In genomic region chr7:142357953-142358520, GRCh38 we compare ENCODE assay signal across 8 cellular contexts.
DNase-seq lines count a peak whose midpoint lies in the region; ATAC-seq, FAIRE-seq and TF ChIP-seq lines count a peak whose summit lies in the region.

No MANE protein-coding gene starts in this region.

- POLR2A ChIA-PET in OCI-LY7 (lab: Charles Lee) (no interaction called here), HepG2 (lab: Yijun Ruan, JAX) (no interaction called here)

- BruUV-seq in OCI-LY7 (replicated peaks; lab: Mats Ljungman, UMichigan) (no TSS peak), HepG2 (replicated peaks; lab: Mats Ljungman, UMichigan) (no TSS peak)

- intact Hi-C loops in activated CD4-positive, alpha-beta T cell treated with anti-CD3 and anti-CD28 coated beads, Interleukin-2, amount 10 ng/mL, durations not matched to agents 24 days and 14 days (cut with micrococcal nuclease), result loop anchor here (2.0 kb wide), 1 partner anchor 27 kb away; no protein-coding TSS in a partner anchor
- intact Hi-C loops in OCI-LY7 (cut with micrococcal nuclease; ENCODE audit: unreplicated experiment) (no loop called here), HepG2 (cut with micrococcal nuclease; ENCODE audit: unreplicated experiment) (no loop called here)

- H3K4me1 ChIP-seq in OCI-LY7 (ENCODE audit: insufficient read depth, low read length, poor library complexity, severe bottlenecking) (peaks cover 3% of the 10 kb centered on the region), HepG2 (ENCODE audit: insufficient read depth, low read length) (no peaks in the 10 kb centered on the region), upper lobe of left lung (peaks cover 0 to 4% (median 0%) of the 10 kb centered on the region in 4 donors)

- H3K4me2 ChIP-seq in OCI-LY7 (ENCODE audit: low read length), result peak overlapping the region; percentile 25
- no peak overlapping the region for H3K4me2 ChIP-seq in HepG2 (ENCODE audit: low read depth, low read length)

- H3K79me2 ChIP-seq in OCI-LY7 (ENCODE audit: insufficient read depth, low read depth, low read length) (no peaks in the 10 kb centered on the region), HepG2 (ENCODE audit: insufficient read depth, low read length) (no peaks in the 10 kb centered on the region)

- TF ChIP-seq CTCF in HL-60 (IDR thresholded peaks at IDR 0.05; ENCODE audit: insufficient read depth, low read length), result peak; percentile 46
- peak; percentile 91 for TF ChIP-seq CTCF in OCI-LY7 (conservative IDR thresholded peaks at IDR 0.05; ENCODE audit: low read length)
- peak; percentile 53 for TF ChIP-seq CTCF in HepG2 (CRISPR knock-in tag; IDR thresholded peaks at IDR 0.05)
- peak in 5 of 6 experiments; percentile 35 to 55 (median 44) for TF ChIP-seq CTCF in upper lobe of left lung (IDR thresholded peaks at IDR 0.05)

- peaks cover 32% of the 10 kb centered on the region for H3K27me3 Mint-ChIP-seq in activated CD4-positive, alpha-beta T cell treated with anti-CD3 and anti-CD28 coated beads, Interleukin-2, amount 10 ng/mL, durations not matched to agents 24 days and 14 days

- no peak for TF ChIP-seq RAD21 in HepG2 (CRISPR knock-in tag; IDR thresholded peaks at IDR 0.05)

- peaks cover 17% of the 10 kb centered on the region for H3K4me1 Mint-ChIP-seq in activated CD4-positive, alpha-beta T cell treated with anti-CD3 and anti-CD28 coated beads, Interleukin-2, amount 10 ng/mL, durations not matched to agents 24 days and 14 days

- H3K36me3 ChIP-seq in OCI-LY7 (ENCODE audit: insufficient read depth, low read length), result no peaks in the 10 kb centered on the region
- H3K36me3 ChIP-seq in HepG2 (replicated peaks in 1 of 2; ENCODE audit: control insufficient read depth in 1 of 2, insufficient read depth in 2 of 2, low read length in 2 of 2), result no peaks in the 10 kb centered on the region
- no peaks in the 10 kb centered on the region for H3K36me3 ChIP-seq in upper lobe of left lung

- peak overlapping the region; percentile 23 for H3K4me3 Mint-ChIP-seq in activated CD4-positive, alpha-beta T cell treated with anti-CD3 and anti-CD28 coated beads, Interleukin-2, amount 10 ng/mL, durations not matched to agents 24 days and 14 days

- no peak for TF ChIP-seq POLR2A in HepG2 (IDR thresholded peaks at IDR 0.05; ENCODE audit: insufficient read depth in 1 of 2, low read depth in 2 of 2, low read length in 2 of 2)
- no peak for TF ChIP-seq POLR2A in upper lobe of left lung (IDR thresholded peaks at IDR 0.05)

- CTCF ChIA-PET in OCI-LY7 (lab: Charles Lee; ENCODE audit: unreplicated experiment) (no interaction called here), HepG2 (lab: Yijun Ruan, JAX; ENCODE audit: low intra/inter-chr PET ratio, low total read pairs) (no interaction called here)

- H3K9ac ChIP-seq in HepG2 (ENCODE audit: insufficient read depth, low read depth, low read length), result no peak overlapping the region

- no peak overlapping the region for H3K27ac Mint-ChIP-seq in activated CD4-positive, alpha-beta T cell treated with anti-CD3 and anti-CD28 coated beads, Interleukin-2, amount 10 ng/mL, durations not matched to agents 24 days and 14 days

- H4K20me1 ChIP-seq in OCI-LY7 (ENCODE audit: insufficient read depth, low read length) (no peaks in the 10 kb centered on the region), HepG2 (ENCODE audit: insufficient read depth, low read length) (no peaks in the 10 kb centered on the region)

- FAIRE-seq in HepG2 (lab: Jason Lieb, UNC), result peak; percentile 65

- 0% methylated on average over 2 of the region's 2 CpGs for WGBS in HepG2 (ENCODE audit: low lambda C conversion rate)
- 3 to 25% methylated on average over 2 of the region's 2 CpGs for WGBS in upper lobe of left lung, 2 donors

- DNase-seq in activated CD4-positive, alpha-beta T cell treated with anti-CD3 and anti-CD28 coated beads, Interleukin-2, amount 10 ng/mL, durations not matched to agents 24 days and 14 days, result peak; percentile 76
- no peak for DNase-seq in activated CD4-positive, alpha-beta T cell treated with anti-CD3 and anti-CD28 coated beads, Interleukin-2, amount 50 U/mL, for 1 hour
- peak; percentile 44 to 58 for DNase-seq in HL-60 (ENCODE audit: low read depth in 1 of 2, low spot score in 1 of 2)
- DNase-seq in OCI-LY7 (ENCODE audit: low spot score), result peak; percentile 61
- peak; percentile 43 for DNase-seq in central memory CD4-positive, alpha-beta T cell
- peak; percentile 47 for DNase-seq in HepG2 (ENCODE audit: low spot score)
- no peak for DNase-seq in upper lobe of left lung

- H2AFZ ChIP-seq in OCI-LY7 (ENCODE audit: low read length) (peak overlapping the region; percentile 84), HepG2 (ENCODE audit: low read length) (no peak overlapping the region)

- no peaks in the 10 kb centered on the region for H3K9me2 ChIP-seq in OCI-LY7 (ENCODE audit: insufficient read depth, low read length)

- H3K27me3 ChIP-seq in HL-60 (ENCODE audit: insufficient read depth, poor library complexity, severe bottlenecking) (no peaks in the 10 kb centered on the region), HepG2 (ENCODE audit: control insufficient read depth in 1 of 2, insufficient read depth in 2 of 2, low read length in 2 of 2) (no peaks in the 10 kb centered on the region; a peak in 1 of 5 replicates), upper lobe of left lung (no peaks in the 10 kb centered on the region)

- peak; percentile 97 for ATAC-seq in GM21447 (IDR thresholded peaks at IDR 0.05; ENCODE audit: unreplicated experiment)
- ATAC-seq in HepG2, result peak; percentile 79
- peak; percentile 45 to 85 for ATAC-seq in upper lobe of left lung (ENCODE audit: low FRiP score in 2 of 2)

- H3K9me3 ChIP-seq in OCI-LY7 (ENCODE audit: low read length) (no peaks in the 10 kb centered on the region), HepG2 (ENCODE audit: low read length) (no peaks in the 10 kb centered on the region), upper lobe of left lung (no peaks in the 10 kb centered on the region)

- H3K9me3 Mint-ChIP-seq in activated CD4-positive, alpha-beta T cell treated with anti-CD3 and anti-CD28 coated beads, Interleukin-2, amount 10 ng/mL, durations not matched to agents 24 days and 14 days, result no peaks in the 10 kb centered on the region

- H3K36me3 Mint-ChIP-seq in activated CD4-positive, alpha-beta T cell treated with anti-CD3 and anti-CD28 coated beads, Interleukin-2, amount 10 ng/mL, durations not matched to agents 24 days and 14 days (ENCODE audit: low read depth), result no peaks in the 10 kb centered on the region

- no peak for TF ChIP-seq EP300 in HepG2 (IDR thresholded peaks at IDR 0.05; ENCODE audit: low read depth in 2 of 2, low read length in 2 of 2)
- TF ChIP-seq EP300 in HepG2 (CRISPR knock-in tag; IDR thresholded peaks at IDR 0.05; ENCODE audit: borderline replicate concordance), result no peak
- no peak for TF ChIP-seq EP300 in upper lobe of left lung (IDR thresholded peaks at IDR 0.05)

- H3K4me3 ChIP-seq in HL-60 (replicated peaks; ENCODE audit: insufficient read depth, low read length), result no peak overlapping the region
- no peak overlapping the region for H3K4me3 ChIP-seq in OCI-LY7 (ENCODE audit: low read depth, low read length, poor library complexity, severe bottlenecking)
- no peak overlapping the region for H3K4me3 ChIP-seq in HepG2 (replicated peaks in 1 of 3; ENCODE audit: insufficient read depth in 1 of 3, low read depth in 2 of 3, low read length in 3 of 3)
- H3K4me3 ChIP-seq in upper lobe of left lung, result no peak overlapping the region

- no peak overlapping the region for H3K27ac ChIP-seq in HL-60 (replicated peaks)
- H3K27ac ChIP-seq in OCI-LY7 (ENCODE audit: low read depth, low read length, poor library complexity, severe bottlenecking), result no peak overlapping the region
- no peak overlapping the region for H3K27ac ChIP-seq in HepG2 (ENCODE audit: extremely low read length, insufficient read depth, low read length)
- H3K27ac ChIP-seq in upper lobe of left lung, result no peak overlapping the region

- in situ Hi-C loops in HepG2 (cut with HindIII; ENCODE audit: extremely low pct_ligation_motif_present, low pct_unique_long_range_greater_than_20kb), result no loop called here

TF ChIP-seq in HepG2, 621 proteins besides CTCF, POLR2A, EP300 and RAD21:
- TF ChIP-seq ZNF652 (CRISPR knock-in tag; IDR thresholded peaks at IDR 0.05; ENCODE audit: borderline replicate concordance, low read depth) (peak; percentile 86), CEBPG (CRISPR knock-in tag; IDR thresholded peaks at IDR 0.05) (peak; percentile 63; the same call in 1 of the 2 replicates), ZNF383 (CRISPR knock-in tag; IDR thresholded peaks at IDR 0.05; ENCODE audit: borderline replicate concordance) (no peak), MEIS2 (CRISPR knock-in tag; IDR thresholded peaks at IDR 0.05) (no peak), PRDM15 (CRISPR knock-in tag; IDR thresholded peaks at IDR 0.05) (no peak), ZNF143 (CRISPR knock-in tag; IDR thresholded peaks at IDR 0.05) (peak; percentile 80), MLX (CRISPR knock-in tag; IDR thresholded peaks at IDR 0.05) (no peak)

Comparison
In these comparisons a context has a peak if more than half of its experiments do, and no peak if none do; other contexts are left out.
1. DNase-seq: peak in activated CD4-positive, alpha-beta T cell treated with anti-CD3 and anti-CD28 coated beads, Interleukin-2, amount 10 ng/mL, durations not matched to agents 24 days and 14 days (single experiment), HL-60 (2 of 2), OCI-LY7 (single experiment), central memory CD4-positive, alpha-beta T cell (single experiment) and HepG2 (single experiment); none in activated CD4-positive, alpha-beta T cell treated with anti-CD3 and anti-CD28 coated beads, Interleukin-2, amount 50 U/mL, for 1 hour (single experiment) and upper lobe of left lung (0 of 2).
2. Peak in every context shown above with its lines, with median percentiles within 50 percentile points of each other: ATAC-seq and CTCF ChIP-seq.